Comparison of ENCODE assay signal across 1 cellular context in the genomic region with DNA sequence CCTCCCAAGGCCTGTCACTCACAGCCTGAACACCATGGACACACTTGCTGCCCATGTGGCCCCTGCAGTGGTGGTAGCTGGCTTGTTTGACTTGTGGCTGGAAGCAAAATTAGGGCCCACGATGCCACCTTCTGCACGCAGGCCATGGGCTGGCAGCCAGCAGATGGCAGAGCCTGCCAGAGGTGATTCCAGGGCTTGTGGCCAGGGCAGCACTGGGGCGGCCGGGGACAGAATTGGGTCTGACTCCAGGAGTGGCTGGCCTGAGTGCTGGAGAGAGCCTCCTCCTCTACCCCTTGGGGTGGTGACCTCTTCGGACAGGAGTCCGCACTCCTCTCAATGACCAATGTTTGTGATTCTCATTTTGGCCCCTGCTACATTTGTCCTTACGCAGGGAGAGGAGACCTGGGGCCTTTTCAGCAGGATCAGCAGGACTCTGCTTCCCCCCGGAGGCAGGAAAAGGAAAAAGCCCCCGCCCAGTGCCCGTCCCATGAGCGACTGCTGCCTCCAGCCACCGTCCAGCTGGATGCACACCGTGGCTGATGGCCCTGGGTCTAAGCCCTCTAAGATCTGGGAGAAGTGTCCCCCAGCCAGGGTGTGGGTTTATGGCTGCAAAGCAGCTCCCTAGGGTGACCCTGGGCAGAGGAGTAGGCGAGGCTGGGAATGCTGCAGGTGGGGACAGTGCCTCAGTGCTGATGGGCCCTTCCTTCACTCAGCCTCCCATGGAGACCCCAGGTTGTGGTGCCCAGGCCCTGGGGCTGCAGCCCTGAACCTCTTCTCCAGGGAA.
TF ChIP-seq lines count a peak whose summit lies in the region.

No MANE protein-coding gene starts in this region.

TF ChIP-seq in IMR-90, 13 proteins besides CTCF, POLR2A, EP300 and RAD21:
- TF ChIP-seq, protein P1, sequence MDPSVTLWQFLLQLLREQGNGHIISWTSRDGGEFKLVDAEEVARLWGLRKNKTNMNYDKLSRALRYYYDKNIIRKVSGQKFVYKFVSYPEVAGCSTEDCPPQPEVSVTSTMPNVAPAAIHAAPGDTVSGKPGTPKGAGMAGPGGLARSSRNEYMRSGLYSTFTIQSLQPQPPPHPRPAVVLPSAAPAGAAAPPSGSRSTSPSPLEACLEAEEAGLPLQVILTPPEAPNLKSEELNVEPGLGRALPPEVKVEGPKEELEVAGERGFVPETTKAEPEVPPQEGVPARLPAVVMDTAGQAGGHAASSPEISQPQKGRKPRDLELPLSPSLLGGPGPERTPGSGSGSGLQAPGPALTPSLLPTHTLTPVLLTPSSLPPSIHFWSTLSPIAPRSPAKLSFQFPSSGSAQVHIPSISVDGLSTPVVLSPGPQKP (IDR thresholded peaks at IDR 0.05; ENCODE audit: borderline replicate concordance, low read depth, low read length) = no peak
- TF ChIP-seq MAZ (IDR thresholded peaks at IDR 0.05; ENCODE audit: borderline replicate concordance, low read depth, low read length) (peak; percentile 25; the same call in 1 of the 2 replicates), SMC3 (IDR thresholded peaks at IDR 0.05; ENCODE audit: low read depth, low read length) (peak; percentile 84)
- TF ChIP-seq, protein P2, sequence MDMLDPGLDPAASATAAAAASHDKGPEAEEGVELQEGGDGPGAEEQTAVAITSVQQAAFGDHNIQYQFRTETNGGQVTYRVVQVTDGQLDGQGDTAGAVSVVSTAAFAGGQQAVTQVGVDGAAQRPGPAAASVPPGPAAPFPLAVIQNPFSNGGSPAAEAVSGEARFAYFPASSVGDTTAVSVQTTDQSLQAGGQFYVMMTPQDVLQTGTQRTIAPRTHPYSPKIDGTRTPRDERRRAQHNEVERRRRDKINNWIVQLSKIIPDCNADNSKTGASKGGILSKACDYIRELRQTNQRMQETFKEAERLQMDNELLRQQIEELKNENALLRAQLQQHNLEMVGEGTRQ (IDR thresholded peaks at IDR 0.05; ENCODE audit: low read depth, low read length) = no peak
